Comparison of ENCODE assay signal across 25 cellular contexts in genomic region chr16:24667244-24667764, GRCh38.
DNase-seq lines count a peak whose midpoint lies in the region; ATAC-seq and TF ChIP-seq lines count a peak whose summit lies in the region.
"Had no signal": no experiment of that assay in that cellular context is flagged by ENCODE, and none has a peak within 500 bp of the region (broad histone marks: within the 10 kb centered on the region; RNA-seq: fewer than 3 reads in every experiment).

No MANE protein-coding gene starts in this region.

- no peaks in the 10 kb centered on the region for H3K36me3 Mint-ChIP-seq in activated T-cell treated with anti-CD3 and anti-CD28 coated beads, Interleukin-2, amount 50 U/mL, for 72 hours (ENCODE audit: insufficient read depth in 2 of 2)
- H3K36me3 Mint-ChIP-seq in activated T-helper 17 cell treated with anti-CD3 and anti-CD28 coated beads, Interleukin-2, amount 50 U/mL, for 72 hours (ENCODE audit: low read depth) = no peaks in the 10 kb centered on the region
- no peaks in the 10 kb centered on the region for H3K36me3 Mint-ChIP-seq in glutamatergic neuron (ENCODE audit: unreplicated experiment)
- H3K36me3 Mint-ChIP-seq: activated naive CD8-positive, alpha-beta T cell treated with anti-CD3 and anti-CD28 coated beads, Interleukin-2, amount 10 ng/mL, durations not matched to agents 7 days and 5 days; memory B cell had no signal

- no peaks in the 10 kb centered on the region for H3K9me3 ChIP-seq in esophagus muscularis mucosa
- H3K9me3 ChIP-seq in uterus = no peaks in the 10 kb centered on the region
- H3K9me3 ChIP-seq: BLaER1, thyroid gland had no signal

- no peak for DNase-seq in activated T-cell treated with anti-CD3 and anti-CD28 coated beads, Interleukin-2, amount 50 U/mL, for 72 hours
- DNase-seq in activated T-cell treated with anti-CD3 and anti-CD28 coated beads for 4 hours (no peak), esophagus muscularis mucosa (ENCODE audit: extremely low spot score) (no peak), uterus (no peak), NCI-H69 (lab: John Stamatoyannopoulos, UW) (no peak), glutamatergic neuron (no peak)
- DNase-seq in stimulated activated CD4-positive, alpha-beta T cell treated with anti-CD3 and anti-CD28 coated beads, Interleukin-4, amount 100 ng/mL, for 1 hour = no peak
- DNase-seq: activated naive CD8-positive, alpha-beta T cell treated with anti-CD3 and anti-CD28 coated beads, Interleukin-2, amount 10 ng/mL, durations not matched to agents 7 days and 5 days; DND-41; Kasumi-1; MV-4-11; NCI-H146; NCI-H2107; NCI-H82; RPMI8226; stimulated activated naive CD8-positive, alpha-beta T cell treated with anti-CD3 and anti-CD28 coated beads, Interleukin-15, Interleukin-2, amounts not matched to agents 100 U/mL and 50 U/mL, for 24 hours; thyroid gland had no signal

- H3K27ac ChIP-seq in esophagus muscularis mucosa (replicated peaks in 1 of 4) = peak overlapping the region; percentile 11 to 90 (median 62)
- H3K27ac ChIP-seq in uterus = peak overlapping the region; percentile 83 to 86
- H3K27ac ChIP-seq: BLaER1, thyroid gland had no signal

- H3K27me3 ChIP-seq in esophagus muscularis mucosa = no peaks in the 10 kb centered on the region
- H3K27me3 ChIP-seq in uterus = no peaks in the 10 kb centered on the region
- H3K27me3 ChIP-seq: BLaER1, dorsolateral prefrontal cortex, thyroid gland had no signal

- H3K36me3 ChIP-seq in esophagus muscularis mucosa = no peaks in the 10 kb centered on the region
- no peaks in the 10 kb centered on the region for H3K36me3 ChIP-seq in uterus
- H3K36me3 ChIP-seq: BLaER1, thyroid gland had no signal

- 88% methylated on average over 4 of the region's 4 CpGs for WGBS in esophagus muscularis mucosa

- H3K27me3 Mint-ChIP-seq in activated T-cell treated with anti-CD3 and anti-CD28 coated beads, Interleukin-2, amount 50 U/mL, for 72 hours (ENCODE audit: low read depth) = peaks cover 20% of the 10 kb centered on the region
- H3K27me3 Mint-ChIP-seq in activated T-helper 17 cell treated with anti-CD3 and anti-CD28 coated beads, Interleukin-2, amount 50 U/mL, for 72 hours = peaks cover 12% of the 10 kb centered on the region
- H3K27me3 Mint-ChIP-seq in glutamatergic neuron (ENCODE audit: unreplicated experiment) = peaks cover 7% of the 10 kb centered on the region

- no peaks in the 10 kb centered on the region for H3K9me3 Mint-ChIP-seq in activated T-cell treated with anti-CD3 and anti-CD28 coated beads, Interleukin-2, amount 50 U/mL, for 72 hours
- H3K9me3 Mint-ChIP-seq in activated T-helper 17 cell treated with anti-CD3 and anti-CD28 coated beads, Interleukin-2, amount 50 U/mL, for 72 hours = no peaks in the 10 kb centered on the region
- H3K9me3 Mint-ChIP-seq in glutamatergic neuron (ENCODE audit: unreplicated experiment) = peaks cover 6% of the 10 kb centered on the region
- H3K9me3 Mint-ChIP-seq: activated naive CD8-positive, alpha-beta T cell treated with anti-CD3 and anti-CD28 coated beads, Interleukin-2, amount 10 ng/mL, durations not matched to agents 7 days and 5 days; central memory CD8-positive, alpha-beta T cell; memory B cell had no signal

- H3K4me1 Mint-ChIP-seq in activated T-cell treated with anti-CD3 and anti-CD28 coated beads, Interleukin-2, amount 50 U/mL, for 72 hours (ENCODE audit: low read depth) = peaks cover 86% of the 10 kb centered on the region
- H3K4me1 Mint-ChIP-seq in activated T-helper 17 cell treated with anti-CD3 and anti-CD28 coated beads, Interleukin-2, amount 50 U/mL, for 72 hours = peaks cover 29% of the 10 kb centered on the region
- H3K4me1 Mint-ChIP-seq in glutamatergic neuron (ENCODE audit: low read depth, unreplicated experiment) = peaks cover 9% of the 10 kb centered on the region

- H3K4me3 ChIP-seq in esophagus muscularis mucosa (no peak overlapping the region), uterus (no peak overlapping the region)
- H3K4me3 ChIP-seq: BLaER1, dorsolateral prefrontal cortex, thyroid gland had no signal

- no peak for TF ChIP-seq EP300 in esophagus muscularis mucosa (IDR thresholded peaks at IDR 0.05)

- peak overlapping the region in 1 of 2 donors; percentile 37 for H3K4me3 Mint-ChIP-seq in activated T-cell treated with anti-CD3 and anti-CD28 coated beads, Interleukin-2, amount 50 U/mL, for 72 hours
- H3K4me3 Mint-ChIP-seq in activated T-helper 17 cell treated with anti-CD3 and anti-CD28 coated beads, Interleukin-2, amount 50 U/mL, for 72 hours = no peak overlapping the region
- H3K4me3 Mint-ChIP-seq in glutamatergic neuron (ENCODE audit: unreplicated experiment) = no peak overlapping the region
- H3K4me3 Mint-ChIP-seq: activated naive CD8-positive, alpha-beta T cell treated with anti-CD3 and anti-CD28 coated beads, Interleukin-2, amount 10 ng/mL, durations not matched to agents 7 days and 5 days; activated T-helper 1 cell treated with anti-CD3 and anti-CD28 coated beads, Interleukin-12 subunit alpha, Interleukin-12 subunit beta, Interleukin-2, Interleukin-4 antibody, amounts not matched to agents 30 ng/mL and 10 ng/mL and 1 ng/mL, durations not matched to agents 14 hours and 24 hours and 36 hours; central memory CD8-positive, alpha-beta T cell; memory B cell had no signal

- no peak for ATAC-seq in activated T-cell treated with anti-CD3 and anti-CD28 coated beads, Interleukin-2, amount 50 U/mL, for 72 hours (replicated peaks in 1 of 2)
- no peak for ATAC-seq in activated T-helper 17 cell treated with anti-CD3 and anti-CD28 coated beads, Interleukin-2, amount 50 U/mL, for 72 hours (replicated peaks)
- ATAC-seq: HCT116; left lobe of liver; stimulated activated naive CD8-positive, alpha-beta T cell treated with anti-CD3 and anti-CD28 coated beads, Interleukin-15, Interleukin-2, amounts not matched to agents 100 U/mL and 50 U/mL, for 24 hours had no signal

- peaks cover 15 to 40% (median 38%) of the 10 kb centered on the region in 4 donors for H3K4me1 ChIP-seq in esophagus muscularis mucosa
- H3K4me1 ChIP-seq in uterus = peaks cover 0 to 24% of the 10 kb centered on the region in 2 donors
- H3K4me1 ChIP-seq: thyroid gland had no signal

- H3K27ac Mint-ChIP-seq in activated T-cell treated with anti-CD3 and anti-CD28 coated beads, Interleukin-2, amount 50 U/mL, for 72 hours = peak overlapping the region; percentile 26
- peak overlapping the region; percentile 77 for H3K27ac Mint-ChIP-seq in activated T-helper 17 cell treated with anti-CD3 and anti-CD28 coated beads, Interleukin-2, amount 50 U/mL, for 72 hours
- H3K27ac Mint-ChIP-seq in glutamatergic neuron (ENCODE audit: unreplicated experiment) = no peak overlapping the region
- H3K27ac Mint-ChIP-seq: activated naive CD8-positive, alpha-beta T cell treated with anti-CD3 and anti-CD28 coated beads, Interleukin-2, amount 10 ng/mL, durations not matched to agents 7 days and 5 days; activated T-helper 1 cell treated with anti-CD3 and anti-CD28 coated beads, Interleukin-12 subunit alpha, Interleukin-12 subunit beta, Interleukin-2, Interleukin-4 antibody, amounts not matched to agents 30 ng/mL and 10 ng/mL and 1 ng/mL, durations not matched to agents 14 hours and 24 hours and 36 hours; memory B cell had no signal

- TF ChIP-seq POLR2A in esophagus muscularis mucosa (IDR thresholded peaks at IDR 0.05; ENCODE audit: low read depth) (no peak), uterus (IDR thresholded peaks at IDR 0.05) (no peak)

- TF ChIP-seq CTCF in esophagus muscularis mucosa (IDR thresholded peaks at IDR 0.05) = no peak
- TF ChIP-seq CTCF in uterus (IDR thresholded peaks at IDR 0.05) = no peak
- TF ChIP-seq CTCF in glutamatergic neuron (IDR thresholded peaks at IDR 0.05; ENCODE audit: partially characterized antibody, unreplicated experiment) = no peak

- intact Hi-C loops in esophagus muscularis mucosa (cut with DNase I) = loop anchor here (10.0 kb wide), 1 partner anchor 67 kb away; no protein-coding TSS in a partner anchor
- intact Hi-C loops in uterus (cut with DNase I; ENCODE audit: low total_unique reads) = no loop called here
